Comparison of ENCODE assay signal across 8 cellular contexts in genomic region chr13:96020155-96020575, GRCh38. TPM values are rescaled to one million over a fixed set of nuclear protein-coding genes. Genes with fewer than 3 reads are reported as not detected.
DNase-seq lines count a peak whose midpoint lies in the region; ATAC-seq and TF ChIP-seq lines count a peak whose summit lies in the region.

No MANE protein-coding gene starts in this region.

- H3K9me3 Mint-ChIP-seq in activated T-helper 17 cell treated with anti-CD3 and anti-CD28 coated beads, Interleukin-2, amount 50 U/mL, for 72 hours: peaks cover 4% of the 10 kb centered on the region

- H3K27me3 ChIP-seq in brain microvascular endothelial cell (replicated peaks) (no peaks in the 10 kb centered on the region), kidney epithelial cell (ENCODE audit: control insufficient read depth, insufficient read depth, low read length) (no peaks in the 10 kb centered on the region), thyroid gland (no peaks in the 10 kb centered on the region)

- 28 to 41% methylated on average over 3 of the region's 3 CpGs for WGBS in thyroid gland, 2 donors

- no peaks in the 10 kb centered on the region for H3K4me1 ChIP-seq in thyroid gland

- ATAC-seq in GM19467 (IDR thresholded peaks at IDR 0.05; ENCODE audit: unreplicated experiment): peak; percentile 78
- peak; percentile 87 for ATAC-seq in HG03460 (IDR thresholded peaks at IDR 0.05; ENCODE audit: unreplicated experiment)
- no peak for ATAC-seq in activated T-helper 17 cell treated with anti-CD3 and anti-CD28 coated beads, Interleukin-2, amount 50 U/mL, for 72 hours (replicated peaks)

- intact Hi-C loops in thyroid gland (cut with DNase I): loop anchor here (10.0 kb wide), 1 partner anchor 55 kb away; no protein-coding TSS in a partner anchor

- H3K36me3 ChIP-seq in brain microvascular endothelial cell (replicated peaks) (no peaks in the 10 kb centered on the region), kidney epithelial cell (ENCODE audit: control insufficient read depth, insufficient read depth, low read length) (no peaks in the 10 kb centered on the region), thyroid gland (peaks cover 0 to 6% of the 10 kb centered on the region in 2 donors)

- no peaks in the 10 kb centered on the region for H3K9me3 ChIP-seq in thyroid gland

- in situ Hi-C loops in brain microvascular endothelial cell (cut with HindIII; ENCODE audit: low pct_ligation_motif_present, low sequenced_read_pairs): no loop called here

- peak; percentile 33 for DNase-seq in Daoy (ENCODE audit: low read depth)
- peak; percentile 79 for DNase-seq in NCI-H69 (lab: John Stamatoyannopoulos, UW)
- peak; percentile 65 for DNase-seq in brain microvascular endothelial cell
- DNase-seq in kidney epithelial cell (ENCODE audit: low read depth): peak; percentile 26
- peak; percentile 48 to 50 for DNase-seq in thyroid gland

- no peak overlapping the region for H3K27ac ChIP-seq in brain microvascular endothelial cell
- no peak overlapping the region for H3K27ac ChIP-seq in thyroid gland

- no peak for TF ChIP-seq POLR2A in thyroid gland (IDR thresholded peaks at IDR 0.05)

- H3K4me3 ChIP-seq in brain microvascular endothelial cell (ENCODE audit: low read depth, low read length) (no peak overlapping the region), kidney epithelial cell (ENCODE audit: low read depth, low read length) (no peak overlapping the region), thyroid gland (replicated peaks in 1 of 3) (no peak overlapping the region)

- H3K27me3 Mint-ChIP-seq in activated T-helper 17 cell treated with anti-CD3 and anti-CD28 coated beads, Interleukin-2, amount 50 U/mL, for 72 hours: no peaks in the 10 kb centered on the region

- TF ChIP-seq CTCF in brain microvascular endothelial cell (IDR thresholded peaks at IDR 0.05; ENCODE audit: low read depth, low read length, missing control alignments) (peak; percentile 74), kidney epithelial cell (IDR thresholded peaks at IDR 0.05; ENCODE audit: insufficient read depth, low read length, poor library complexity, severe bottlenecking) (peak; percentile 76), thyroid gland (IDR thresholded peaks at IDR 0.05) (peak; percentile 20 to 83 (median 62))

- H3K4me3 Mint-ChIP-seq in activated T-helper 17 cell treated with anti-CD3 and anti-CD28 coated beads, Interleukin-2, amount 50 U/mL, for 72 hours: no peak overlapping the region

- no peak overlapping the region for H3K27ac Mint-ChIP-seq in activated T-helper 17 cell treated with anti-CD3 and anti-CD28 coated beads, Interleukin-2, amount 50 U/mL, for 72 hours

- H3K4me1 Mint-ChIP-seq in activated T-helper 17 cell treated with anti-CD3 and anti-CD28 coated beads, Interleukin-2, amount 50 U/mL, for 72 hours: no peaks in the 10 kb centered on the region

- H3K36me3 Mint-ChIP-seq in activated T-helper 17 cell treated with anti-CD3 and anti-CD28 coated beads, Interleukin-2, amount 50 U/mL, for 72 hours (ENCODE audit: low read depth): no peaks in the 10 kb centered on the region

RNA-seq across cellular contexts. Expression of gene UGGT2, which starts 33.0 kb away (rescaled TPM):
- 31.0 and 41.2 TPM in 2 replicates for total RNA-seq in Daoy (2014; rRNA removed; shearing (Covaris generic))
- total RNA-seq in kidney epithelial cell (30.3 and 39.6 TPM in 2 replicates), thyroid gland (100 to 1,000 TPM in 1 of 4 donors, 10 to 100 TPM in 3; 57.9 to 159 (median 71.5) TPM)
- total RNA-seq in activated T-helper 17 cell treated with anti-CD3 and anti-CD28 coated beads, Interleukin-2, amount 50 U/mL, for 72 hours: under 1 TPM; 0.24 to 0.67 TPM

Comparison
In these comparisons a context has a peak if more than half of its experiments do, and no peak if none do; other contexts are left out.
1. DNase-seq: peak in every context shown above with its lines; median percentile 79 in NCI-H69; 65 in brain microvascular endothelial cell; 49 in thyroid gland; 33 in Daoy; 26 in kidney epithelial cell.
2. RNA of gene UGGT2, which starts 33.0 kb away (total RNA-seq): 57.9 to 159 TPM in thyroid gland, 31.0 to 41.2 TPM in Daoy and 30.3 to 39.6 TPM in kidney epithelial cell; 0.24 to 0.67 TPM in activated T-helper 17 cell treated with anti-CD3 and anti-CD28 coated beads, Interleukin-2, amount 50 U/mL, for 72 hours; every median in the first group is over 10 times any median in the second.
3. Peak in every context shown above with its lines, with median percentiles within 50 percentile points of each other: CTCF ChIP-seq.